ENCODE assay signal across 7 cellular contexts in the genomic region with DNA sequence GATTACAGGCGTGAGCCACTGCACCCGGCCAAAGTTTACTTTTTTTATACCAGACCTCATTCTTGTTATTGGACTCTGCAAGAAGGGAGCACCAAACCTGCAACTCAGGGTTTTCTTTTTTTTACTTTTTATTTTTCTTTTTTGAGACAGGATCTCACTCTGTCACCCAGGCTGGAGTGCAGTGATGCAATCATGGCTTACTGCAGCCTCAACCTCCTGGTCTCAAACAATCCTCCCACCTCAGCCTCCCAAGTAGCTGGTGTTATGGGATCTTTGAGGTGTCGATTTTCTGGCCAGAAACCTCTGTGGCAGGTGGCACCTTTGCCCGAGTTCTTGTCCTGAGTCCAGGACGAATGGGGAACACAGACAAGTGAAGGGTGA.
"Had no signal": no experiment of that assay in that cellular context is flagged by ENCODE, and none has a peak within 500 bp of the region (broad histone marks: within the 10 kb centered on the region; RNA-seq: fewer than 3 reads in every experiment).

No MANE protein-coding gene starts in this region.

- H3K4me3 ChIP-seq: HAP-1 had no signal

- DNase-seq: GOT3, H7, HFFc6, KG1 had no signal

- ATAC-seq: HCT116 had no signal

- FAIRE-seq: HTR-8/SVneo had no signal

- H3K36me3 ChIP-seq: HAP-1 had no signal

- H3K9me3 ChIP-seq: HAP-1 had no signal
